ENCODE assay signal across 10 cellular contexts in the genomic region with DNA sequence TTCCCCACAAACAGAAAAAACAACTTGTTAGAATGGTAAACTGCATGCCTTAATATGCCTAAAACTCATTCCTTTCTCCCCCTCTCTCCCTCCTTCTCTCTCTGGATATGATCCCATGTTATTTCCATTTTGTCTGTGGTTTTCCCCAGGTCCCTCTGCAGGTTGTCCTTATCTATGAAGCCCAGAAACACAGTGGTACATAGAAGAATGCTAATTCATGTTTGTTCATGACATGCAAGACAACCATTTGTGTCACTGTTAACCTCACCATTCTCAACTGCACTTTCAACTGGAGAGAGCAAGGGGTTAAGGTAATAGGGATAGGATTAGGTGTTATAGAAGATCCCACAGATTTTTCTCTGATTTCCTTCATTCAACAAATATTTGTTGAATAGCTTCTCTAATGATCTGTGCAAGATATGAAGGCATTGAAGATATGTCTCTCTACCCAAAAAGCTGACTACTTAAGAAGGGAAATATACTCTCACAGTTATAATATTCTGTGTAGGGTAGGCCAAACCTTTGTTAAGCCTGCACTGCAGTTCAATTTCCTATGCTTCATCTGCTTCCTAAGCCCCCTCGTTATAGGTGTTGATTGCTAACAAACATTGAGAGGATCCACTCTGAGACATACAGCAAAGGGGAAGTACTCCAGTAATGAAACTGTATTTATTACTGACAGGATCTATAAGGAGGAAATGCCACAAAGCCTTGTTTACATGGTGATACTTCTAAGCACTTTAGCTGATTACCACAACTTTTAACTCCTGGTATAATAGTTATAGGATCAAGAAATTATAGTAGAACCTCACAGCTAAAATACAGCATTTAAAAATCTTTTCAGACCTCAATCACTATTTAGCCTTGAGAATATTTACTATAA.
DNase-seq lines count a peak whose midpoint lies in the region; ATAC-seq and FAIRE-seq lines count a peak whose summit lies in the region.
"Had no signal": no experiment of that assay in that cellular context is flagged by ENCODE, and none has a peak within 500 bp of the region (broad histone marks: within the 10 kb centered on the region; RNA-seq: fewer than 3 reads in every experiment).

No MANE protein-coding gene starts in this region.

- H3K27ac Mint-ChIP-seq in effector memory CD8-positive, alpha-beta T cell: peak overlapping the region; percentile 18 to 72
- no peak overlapping the region for H3K27ac Mint-ChIP-seq in activated T-helper 17 cell treated with anti-CD3 and anti-CD28 coated beads, Interleukin-2, amount 50 U/mL, for 72 hours
- H3K27ac Mint-ChIP-seq: nephron had no signal

- no peak overlapping the region for H3K4me3 Mint-ChIP-seq in effector memory CD8-positive, alpha-beta T cell
- no peak overlapping the region for H3K4me3 Mint-ChIP-seq in activated T-helper 17 cell treated with anti-CD3 and anti-CD28 coated beads, Interleukin-2, amount 50 U/mL, for 72 hours
- H3K4me3 Mint-ChIP-seq: nephron had no signal

- no peaks in the 10 kb centered on the region for H3K36me3 ChIP-seq in small intestine (ENCODE audit: control insufficient read depth in 2 of 2, insufficient read depth in 2 of 2, low read length in 2 of 2)

- no peaks in the 10 kb centered on the region for H3K9me3 ChIP-seq in small intestine (ENCODE audit: control insufficient read depth, low read depth)

- H3K4me1 Mint-ChIP-seq in effector memory CD8-positive, alpha-beta T cell (ENCODE audit: low read depth in 2 of 2): peaks cover 20 to 33% of the 10 kb centered on the region in 2 donors
- peaks cover 32% of the 10 kb centered on the region for H3K4me1 Mint-ChIP-seq in activated T-helper 17 cell treated with anti-CD3 and anti-CD28 coated beads, Interleukin-2, amount 50 U/mL, for 72 hours
- H3K4me1 Mint-ChIP-seq: nephron had no signal

- no peak for DNase-seq in effector memory CD8-positive, alpha-beta T cell
- DNase-seq in small intestine (no peak), NCI-H2227 (lab: John Stamatoyannopoulos, UW; ENCODE audit: unreplicated experiment) (no peak)
- no peak for DNase-seq in activated T-cell treated with anti-CD3 and anti-CD28 coated beads, Interleukin-2, amount 50 U/mL, for 48 hours
- DNase-seq: activated CD8-positive, alpha-beta memory T cell treated with anti-CD3 and anti-CD28 coated beads, Interleukin-2, amount 50 U/mL, for 4 hours had no signal

- H3K9me3 Mint-ChIP-seq in effector memory CD8-positive, alpha-beta T cell: no peaks in the 10 kb centered on the region
- no peaks in the 10 kb centered on the region for H3K9me3 Mint-ChIP-seq in activated T-helper 17 cell treated with anti-CD3 and anti-CD28 coated beads, Interleukin-2, amount 50 U/mL, for 72 hours
- H3K9me3 Mint-ChIP-seq: nephron had no signal

- no peaks in the 10 kb centered on the region for H3K27me3 ChIP-seq in small intestine (ENCODE audit: control insufficient read depth in 2 of 2, insufficient read depth in 2 of 2, low read length in 2 of 2)

- no peaks in the 10 kb centered on the region for H3K27me3 Mint-ChIP-seq in effector memory CD8-positive, alpha-beta T cell
- no peaks in the 10 kb centered on the region for H3K27me3 Mint-ChIP-seq in activated T-helper 17 cell treated with anti-CD3 and anti-CD28 coated beads, Interleukin-2, amount 50 U/mL, for 72 hours

- no peaks in the 10 kb centered on the region for H3K4me1 ChIP-seq in small intestine (ENCODE audit: control insufficient read depth in 2 of 2, insufficient read depth in 1 of 2, low read depth in 1 of 2, low read length in 1 of 2)

- peak; percentile 77 for ATAC-seq in GM18519 (IDR thresholded peaks at IDR 0.05; ENCODE audit: low FRiP score, unreplicated experiment)
- ATAC-seq in GM21619 (IDR thresholded peaks at IDR 0.05; ENCODE audit: unreplicated experiment): peak; percentile 75
- ATAC-seq in HG03521 (IDR thresholded peaks at IDR 0.05; ENCODE audit: unreplicated experiment): peak; percentile 73
- peak; percentile 54 for ATAC-seq in effector memory CD8-positive, alpha-beta T cell (replicated peaks)
- ATAC-seq in activated T-helper 17 cell treated with anti-CD3 and anti-CD28 coated beads, Interleukin-2, amount 50 U/mL, for 72 hours (replicated peaks): no peak

- no peak for FAIRE-seq in small intestine (lab: Jason Lieb, UNC)

- no peak overlapping the region for H3K4me3 ChIP-seq in small intestine (ENCODE audit: low read depth in 1 of 2, low read length in 2 of 2)

- no peak overlapping the region for H3K27ac ChIP-seq in small intestine (ENCODE audit: low read depth in 1 of 2, low read length in 1 of 2)

- WGBS in small intestine, 3 donors: 24 to 34% (median 26%) methylated on average over 1 of the region's 1 CpG

- H3K36me3 Mint-ChIP-seq in effector memory CD8-positive, alpha-beta T cell (ENCODE audit: insufficient read depth): no peaks in the 10 kb centered on the region
- peaks cover 20% of the 10 kb centered on the region for H3K36me3 Mint-ChIP-seq in activated T-helper 17 cell treated with anti-CD3 and anti-CD28 coated beads, Interleukin-2, amount 50 U/mL, for 72 hours (ENCODE audit: low read depth)
